10 cellular contexts compared by ENCODE assay signal in genomic region chr4:151226004-151226932, GRCh38. TPM values are rescaled to one million over a fixed set of nuclear protein-coding genes. Genes with fewer than 3 reads are reported as not detected.
DNase-seq lines count a peak whose midpoint lies in the region; ATAC-seq and TF ChIP-seq lines count a peak whose summit lies in the region.
"Had no signal": no experiment of that assay in that cellular context is flagged by ENCODE, and none has a peak within 500 bp of the region (broad histone marks: within the 10 kb centered on the region; RNA-seq: fewer than 3 reads in every experiment).

No MANE protein-coding gene starts in this region.

- peak overlapping the region; percentile 83 for H3K4me3 Mint-ChIP-seq in HFFc6

- H3K27me3 Mint-ChIP-seq in HFFc6 (ENCODE audit: insufficient read depth), result no peaks in the 10 kb centered on the region

- H3K27ac ChIP-seq in coronary artery, result peak overlapping the region; percentile 80 to 92
- H3K27ac ChIP-seq in left lung, result peak overlapping the region; percentile 73 to 75
- peak overlapping the region; percentile 86 for H3K27ac ChIP-seq in substantia nigra (ENCODE audit: low read depth, low read length, poor library complexity, severe bottlenecking)

- H3K9me3 Mint-ChIP-seq in HFFc6, result no peaks in the 10 kb centered on the region

- intact Hi-C loops in left lung (cut with DNase I), result no loop called here

- peaks cover 25% of the 10 kb centered on the region for H3K36me3 Mint-ChIP-seq in HFFc6 (ENCODE audit: low read depth)

- H3K27me3 ChIP-seq in left lung (no peaks in the 10 kb centered on the region), H7 (ENCODE audit: control insufficient read depth, insufficient read depth, low read length) (no peaks in the 10 kb centered on the region)

- H3K4me1 ChIP-seq in left lung, result no peaks in the 10 kb centered on the region

- H3K36me3 ChIP-seq in left lung (no peaks in the 10 kb centered on the region), H7 (replicated peaks; ENCODE audit: control insufficient read depth, insufficient read depth, low read length) (no peaks in the 10 kb centered on the region)

- H3K9me3 ChIP-seq in left lung, result no peaks in the 10 kb centered on the region

- peak overlapping the region; percentile 65 for H3K4me3 ChIP-seq in coronary artery
- H3K4me3 ChIP-seq in left lung, result peak overlapping the region; percentile 16 to 28
- H3K4me3 ChIP-seq in H7 (ENCODE audit: insufficient read depth, low read depth, low read length), result no peak overlapping the region
- H3K4me3 ChIP-seq: GM12878 had no signal

- ATAC-seq in left lung, result peak; percentile 69
- ATAC-seq in HG03175 (IDR thresholded peaks at IDR 0.05; ENCODE audit: unreplicated experiment), result no peak
- no peak for ATAC-seq in left lobe of liver
- ATAC-seq: GM12878 had no signal

- DNase-seq in HFFc6, result peak; percentile 76
- DNase-seq in coronary artery (ENCODE audit: low spot score), result no peak
- no peak for DNase-seq in left lung
- DNase-seq in substantia nigra (lab: John Stamatoyannopoulos, UW), result peak in 2 of 49 donors; percentile 4 to 41
- no peak for DNase-seq in left lobe of liver (ENCODE audit: low spot score)
- DNase-seq in H7, result no peak
- no peak for DNase-seq in COR-L47 (lab: John Stamatoyannopoulos, UW)
- DNase-seq: NCI-H446 had no signal

- peak overlapping the region; percentile 95 for H3K27ac Mint-ChIP-seq in HFFc6

- H3K4me1 Mint-ChIP-seq in HFFc6 (ENCODE audit: low read depth), result peaks cover 45% of the 10 kb centered on the region

- TF ChIP-seq CTCF in HFFc6 (IDR thresholded peaks at IDR 0.05) (no peak), coronary artery (IDR thresholded peaks at IDR 0.05) (no peak), left lung (IDR thresholded peaks at IDR 0.05) (no peak)

RNA-seq across cellular contexts. Expression of gene PRSS48, which starts 50.7 kb away (rescaled TPM):
- total RNA-seq in HFFc6 (2021; fragmentation: NEBNext Ultra II Directional; extraction: Animal tissue kit (Norgen Biotek cat#: 25700)), result not detected
- total RNA-seq in left lung, result not detected
- not detected for total RNA-seq in left lobe of liver
- not detected in 2 replicates for total RNA-seq in H7 (2014; rRNA removed; shearing (Covaris generic))
- total RNA-seq: GM12878 had no signal
